In genomic region chr5:126477681-126478117, GRCh38 we compare ENCODE assay signal across 19 cellular contexts. TPM values are rescaled to one million over a fixed set of nuclear protein-coding genes. Genes with fewer than 3 reads are reported as not detected.
DNase-seq lines count a peak whose midpoint lies in the region; ATAC-seq and TF ChIP-seq lines count a peak whose summit lies in the region.
"Had no signal": no experiment of that assay in that cellular context is flagged by ENCODE, and none has a peak within 500 bp of the region (broad histone marks: within the 10 kb centered on the region; RNA-seq: fewer than 3 reads in every experiment).

No MANE protein-coding gene starts in this region.

- H3K27me3 ChIP-seq in esophagus muscularis mucosa: no peaks in the 10 kb centered on the region

- H3K27ac ChIP-seq in esophagus muscularis mucosa (replicated peaks in 1 of 4): peak overlapping the region in 3 of 4 donors; percentile 23 to 57 (median 28)
- peak overlapping the region; percentile 57 for H3K27ac ChIP-seq in urinary bladder (ENCODE audit: low read depth)
- H3K27ac ChIP-seq: 22Rv1 had no signal

- H3K9me3 Mint-ChIP-seq in osteocyte (ENCODE audit: unreplicated experiment): no peaks in the 10 kb centered on the region
- H3K9me3 Mint-ChIP-seq: CD8-positive, alpha-beta memory T cell; stimulated activated naive B cell treated with anti-CD40 and anti-IgM and Interleukin-4, amounts not matched to agents 10 μg/mL and 1 μg/mL and 100 μg/mL, for 72 hours; WTC11 had no signal

- TF ChIP-seq POLR2A in esophagus muscularis mucosa (IDR thresholded peaks at IDR 0.05; ENCODE audit: low read depth): no peak

- H3K27me3 Mint-ChIP-seq in osteocyte (ENCODE audit: unreplicated experiment): no peaks in the 10 kb centered on the region
- H3K27me3 Mint-ChIP-seq: activated CD8-positive, alpha-beta memory T cell treated with anti-CD3 and anti-CD28 coated beads, Interleukin-2, amount 10 ng/mL, durations not matched to agents 7 days and 5 days; CD8-positive, alpha-beta memory T cell; stimulated activated naive B cell treated with anti-CD40 and anti-IgM and Interleukin-4, amounts not matched to agents 10 μg/mL and 1 μg/mL and 100 μg/mL, for 72 hours had no signal

- H3K4me1 ChIP-seq in esophagus muscularis mucosa: peaks cover 0 to 39% (median 22%) of the 10 kb centered on the region in 4 donors
- H3K4me1 ChIP-seq in urinary bladder (ENCODE audit: insufficient read depth): no peaks in the 10 kb centered on the region

- no peak for TF ChIP-seq EP300 in esophagus muscularis mucosa (IDR thresholded peaks at IDR 0.05)

- peaks cover 48 to 87% (median 72%) of the 10 kb centered on the region in 4 donors for H3K36me3 ChIP-seq in esophagus muscularis mucosa
- no peaks in the 10 kb centered on the region for H3K36me3 ChIP-seq in urinary bladder (ENCODE audit: insufficient read depth)
- H3K36me3 ChIP-seq: HAP-1 had no signal

- H3K4me1 Mint-ChIP-seq in osteocyte (ENCODE audit: unreplicated experiment): peaks cover 53% of the 10 kb centered on the region
- H3K4me1 Mint-ChIP-seq: activated CD8-positive, alpha-beta memory T cell treated with anti-CD3 and anti-CD28 coated beads, Interleukin-2, amount 10 ng/mL, durations not matched to agents 7 days and 5 days; CD8-positive, alpha-beta memory T cell; stimulated activated naive B cell treated with anti-CD40 and anti-IgM and Interleukin-4, amounts not matched to agents 10 μg/mL and 1 μg/mL and 100 μg/mL, for 72 hours had no signal

- H3K27ac Mint-ChIP-seq in osteocyte (ENCODE audit: unreplicated experiment): peak overlapping the region; percentile 82
- H3K27ac Mint-ChIP-seq: activated CD8-positive, alpha-beta memory T cell treated with anti-CD3 and anti-CD28 coated beads, Interleukin-2, amount 10 ng/mL, durations not matched to agents 7 days and 5 days; CD8-positive, alpha-beta memory T cell; stimulated activated naive B cell treated with anti-CD40 and anti-IgM and Interleukin-4, amounts not matched to agents 10 μg/mL and 1 μg/mL and 100 μg/mL, for 72 hours; WTC11 had no signal

- intact Hi-C loops in esophagus muscularis mucosa (cut with DNase I): loop anchor here (5.0 kb wide), 1 partner anchor 40 kb away; no protein-coding TSS in a partner anchor

- TF ChIP-seq CTCF in esophagus muscularis mucosa (IDR thresholded peaks at IDR 0.05) (no peak), osteocyte (IDR thresholded peaks at IDR 0.05) (no peak)

- no peak overlapping the region for H3K4me3 ChIP-seq in esophagus muscularis mucosa
- H3K4me3 ChIP-seq in urinary bladder (ENCODE audit: low read depth, low read length): no peak overlapping the region
- H3K4me3 ChIP-seq: HAP-1 had no signal

- DNase-seq in NOMO-1 treated with DMSO at 0.1 percent for 48 hours (lab: John Stamatoyannopoulos, UW; ENCODE audit: unreplicated experiment) (peak; percentile 18), NOMO-1 treated with dmso at 0.1 percent for 144 hours (lab: John Stamatoyannopoulos, UW; ENCODE audit: unreplicated experiment) (no peak), esophagus muscularis mucosa (ENCODE audit: extremely low spot score) (no peak), osteocyte (ENCODE audit: extremely low spot score, unreplicated experiment) (no peak), foreskin melanocyte (no peak), ureter (ENCODE audit: low spot score) (no peak)
- DNase-seq: activated CD8-positive, alpha-beta memory T cell treated with anti-CD3 and anti-CD28 coated beads, Interleukin-2, amount 10 ng/mL, durations not matched to agents 7 days and 5 days; activated naive CD4-positive, alpha-beta T cell treated with anti-CD3 and anti-CD28 coated beads, Interleukin-2, amount 50 U/mL, for 16 hours; CD8-positive, alpha-beta memory T cell; foreskin fibroblast; GDM1; NCI-H2107; stimulated activated CD4-positive, alpha-beta T cell treated with anti-CD3 and anti-CD28 coated beads, Interleukin-4, amount 100 ng/mL, for 1 hour; stimulated activated naive B cell treated with anti-CD40 and anti-IgM and Interleukin-4, amounts not matched to agents 10 μg/mL and 1 μg/mL and 100 μg/mL, for 72 hours had no signal

- 61% methylated on average over 4 of the region's 4 CpGs for WGBS in esophagus muscularis mucosa
- WGBS in urinary bladder: 44% methylated on average over 4 of the region's 4 CpGs

- H3K4me3 Mint-ChIP-seq in osteocyte (ENCODE audit: unreplicated experiment): no peak overlapping the region
- H3K4me3 Mint-ChIP-seq: activated CD8-positive, alpha-beta memory T cell treated with anti-CD3 and anti-CD28 coated beads, Interleukin-2, amount 10 ng/mL, durations not matched to agents 7 days and 5 days; CD8-positive, alpha-beta memory T cell; stimulated activated naive B cell treated with anti-CD40 and anti-IgM and Interleukin-4, amounts not matched to agents 10 μg/mL and 1 μg/mL and 100 μg/mL, for 72 hours; WTC11 had no signal

- no peak for ATAC-seq in GM21786 (IDR thresholded peaks at IDR 0.05; ENCODE audit: unreplicated experiment)
- ATAC-seq: activated CD8-positive, alpha-beta memory T cell treated with anti-CD3 and anti-CD28 coated beads, Interleukin-2, amount 10 ng/mL, durations not matched to agents 7 days and 5 days; stimulated activated naive B cell treated with anti-CD40 and anti-IgM and Interleukin-4, amounts not matched to agents 10 μg/mL and 1 μg/mL and 100 μg/mL, for 72 hours; WTC11 had no signal

- H3K36me3 Mint-ChIP-seq in osteocyte (ENCODE audit: unreplicated experiment): peaks cover 59% of the 10 kb centered on the region

- no peaks in the 10 kb centered on the region for H3K9me3 ChIP-seq in esophagus muscularis mucosa
- H3K9me3 ChIP-seq: HAP-1 had no signal

RNA-seq across cellular contexts. Expression of gene GRAMD2B, which starts 54.5 kb away (rescaled TPM):
- total RNA-seq in esophagus muscularis mucosa (10 to 100 TPM; 37.9 to 76.5 (median 49.4) TPM), osteocyte (78.2 and 93.7 TPM in 2 replicates), urinary bladder (39.4 TPM), ureter (56.7 TPM)
- 10.8 TPM for polyA plus RNA-seq in urinary bladder
